In the genomic region with DNA sequence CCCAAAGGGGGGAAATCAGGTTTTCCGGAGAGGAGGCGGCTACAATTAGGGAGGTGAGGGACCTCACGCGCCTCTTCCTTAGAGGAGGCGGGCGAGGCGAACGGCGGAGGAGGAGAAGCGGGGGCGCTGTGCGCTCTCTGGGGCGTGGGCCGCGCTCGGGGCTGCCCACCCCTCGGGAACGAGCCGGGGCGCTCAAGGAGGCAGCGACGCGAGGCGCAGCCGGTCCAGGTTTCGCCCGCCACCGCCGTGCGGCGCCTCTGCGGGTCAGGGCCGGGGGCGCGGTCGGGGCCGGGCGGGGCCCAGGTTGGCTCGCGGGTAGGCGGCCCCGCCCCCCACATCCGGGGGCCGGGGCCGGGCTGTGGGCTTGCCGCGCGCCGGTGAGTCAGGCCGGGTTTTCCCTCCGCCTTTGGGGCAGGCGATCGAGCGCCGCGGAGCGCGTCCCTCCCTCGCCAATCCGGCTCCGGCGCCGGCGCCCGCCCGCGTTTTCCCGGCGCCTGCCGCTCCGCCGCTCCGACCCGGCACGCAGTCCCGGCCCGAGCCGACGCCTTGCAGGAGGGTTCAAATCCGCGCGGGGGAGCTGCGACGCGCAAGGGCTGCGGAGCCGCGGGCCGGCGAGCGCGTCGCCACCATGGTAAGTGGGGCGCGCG, we compare ENCODE assay signal across 8 cellular contexts. TPM values are rescaled to one million over a fixed set of nuclear protein-coding genes. Genes with fewer than 3 reads are reported as not detected.
DNase-seq lines count a peak whose midpoint lies in the region; ATAC-seq and TF ChIP-seq lines count a peak whose summit lies in the region.

A gene with protein sequence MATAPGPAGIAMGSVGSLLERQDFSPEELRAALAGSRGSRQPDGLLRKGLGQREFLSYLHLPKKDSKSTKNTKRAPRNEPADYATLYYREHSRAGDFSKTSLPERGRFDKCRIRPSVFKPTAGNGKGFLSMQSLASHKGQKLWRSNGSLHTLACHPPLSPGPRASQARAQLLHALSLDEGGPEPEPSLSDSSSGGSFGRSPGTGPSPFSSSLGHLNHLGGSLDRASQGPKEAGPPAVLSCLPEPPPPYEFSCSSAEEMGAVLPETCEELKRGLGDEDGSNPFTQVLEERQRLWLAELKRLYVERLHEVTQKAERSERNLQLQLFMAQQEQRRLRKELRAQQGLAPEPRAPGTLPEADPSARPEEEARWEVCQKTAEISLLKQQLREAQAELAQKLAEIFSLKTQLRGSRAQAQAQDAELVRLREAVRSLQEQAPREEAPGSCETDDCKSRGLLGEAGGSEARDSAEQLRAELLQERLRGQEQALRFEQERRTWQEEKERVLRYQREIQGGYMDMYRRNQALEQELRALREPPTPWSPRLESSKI (plus strand): TSS at position 392 of the 647 bp plus-strand sequence. CDS start 6,052 bp downstream, outside the sequence.

- intact Hi-C loops in Right ventricle myocardium inferior (cut with DNase I) = loop anchor here (2.0 kb wide), 1 partner anchor 18 kb away; a partner anchor contains a TSS
- intact Hi-C loops in cardiac septum (cut with DNase I) = loop anchor here (5.0 kb wide), 1 partner anchor 34 kb away; no protein-coding TSS in a partner anchor
- intact Hi-C loops in esophagus muscularis mucosa (cut with DNase I) = no loop called here
- intact Hi-C loops in transverse colon (cut with DNase I; ENCODE audit: low total_unique reads) = no loop called here

- DNase-seq in Right ventricle myocardium inferior (ENCODE audit: missing footprints) (no peak), cardiac septum (ENCODE audit: low spot score) (no peak), NCI-H774 (lab: John Stamatoyannopoulos, UW) (peak; percentile 21), activated T-cell treated with anti-CD3 and anti-CD28 coated beads for 4 hours (peak; percentile 78), esophagus muscularis mucosa (ENCODE audit: extremely low spot score) (no peak), osteoblast (ENCODE audit: insufficient read length, low spot score, missing footprints) (peak; percentile 92), transverse colon (peak; percentile 79)

- TF ChIP-seq CTCF in esophagus muscularis mucosa (IDR thresholded peaks at IDR 0.05) (no peak), osteoblast (IDR thresholded peaks at IDR 0.05; ENCODE audit: extremely low read depth, low read depth, low read length) (no peak), transverse colon (IDR thresholded peaks at IDR 0.05) (peak in 1 of 5 experiments; percentile 4)

- H3K9me3 ChIP-seq in esophagus muscularis mucosa (no peaks in the 10 kb centered on the region), osteoblast (ENCODE audit: low read depth, low read length) (peaks cover 2% of the 10 kb centered on the region), transverse colon (no peaks in the 10 kb centered on the region)

- in situ Hi-C loops in transverse colon (cut with MboI; ENCODE audit: low pct_ligation_motif_present in 1 of 4, low pct_unique_long_range_greater_than_20kb in 1 of 4, low sequenced_read_pairs in 3 of 4) = no loop called here

- TF ChIP-seq POLR2A in esophagus muscularis mucosa (IDR thresholded peaks at IDR 0.05; ENCODE audit: low read depth) (no peak), transverse colon (IDR thresholded peaks at IDR 0.05) (no peak)

- H3K27me3 ChIP-seq in esophagus muscularis mucosa (peaks cover 0 to 79% (median 21%) of the 10 kb centered on the region in 4 donors), osteoblast (ENCODE audit: insufficient read depth, low read length) (peaks cover 44% of the 10 kb centered on the region), transverse colon (peaks cover 61% of the 10 kb centered on the region)

- H3K36me3 ChIP-seq in esophagus muscularis mucosa = no peaks in the 10 kb centered on the region
- H3K36me3 ChIP-seq in osteoblast (ENCODE audit: insufficient read depth, low read length) = no peaks in the 10 kb centered on the region
- H3K36me3 ChIP-seq in transverse colon = no peaks in the 10 kb centered on the region

- 2% methylated on average over 21 of the region's 96 CpGs for WGBS in esophagus muscularis mucosa
- WGBS in transverse colon (ENCODE audit: low coverage in 1 of 2), 2 donors = 1% methylated on average over 41 of the region's 96 CpGs; no CpG with 5 or more reads in 1 of the 2 donors

- H3K27ac ChIP-seq in esophagus muscularis mucosa (replicated peaks in 1 of 4) (peak within 1 kb of the TSS in 1 of 4 donors; percentile 30), osteoblast (ENCODE audit: low read depth, low read length) (no peak within 1 kb of the TSS), transverse colon (peak within 1 kb of the TSS in 3 of 4 donors; percentile 34 to 64 (median 41))

- no peaks in the 10 kb centered on the region for H3K79me2 ChIP-seq in osteoblast (ENCODE audit: insufficient read depth, low read length)

- no peak within 1 kb of the TSS for H3K4me2 ChIP-seq in osteoblast (ENCODE audit: insufficient read depth, low read length)

- peak; percentile 33 for ATAC-seq in Right ventricle myocardium inferior
- ATAC-seq in HG02970 (IDR thresholded peaks at IDR 0.05; ENCODE audit: low FRiP score, unreplicated experiment) = peak; percentile 67

- peak within 1 kb of the TSS; percentile 49 to 60 (median 52) for H3K4me3 ChIP-seq in esophagus muscularis mucosa
- H3K4me3 ChIP-seq in osteoblast (ENCODE audit: insufficient read depth, low read length) = no peak within 1 kb of the TSS
- peak within 1 kb of the TSS; percentile 28 to 50 (median 38) for H3K4me3 ChIP-seq in transverse colon

- H4K20me1 ChIP-seq in osteoblast (ENCODE audit: insufficient read depth, low read length) = no peaks in the 10 kb centered on the region

- no peak within 1 kb of the TSS for H2AFZ ChIP-seq in osteoblast (ENCODE audit: low read length)

- no peak for TF ChIP-seq EP300 in esophagus muscularis mucosa (IDR thresholded peaks at IDR 0.05)
- TF ChIP-seq EP300 in transverse colon (IDR thresholded peaks at IDR 0.05; ENCODE audit: low read depth) = no peak

- H3K4me1 ChIP-seq in esophagus muscularis mucosa (peaks cover 22 to 39% (median 27%) of the 10 kb centered on the region in 4 donors), osteoblast (ENCODE audit: insufficient read depth, low read length) (no peaks in the 10 kb centered on the region), transverse colon (peaks cover 8 to 46% (median 23%) of the 10 kb centered on the region in 4 donors)

RNA-seq across cellular contexts. Expression of the gene that starts here (rescaled TPM):
- total RNA-seq in Right ventricle myocardium inferior (2.9 TPM), cardiac septum (2.0 TPM), esophagus muscularis mucosa (1 to 10 TPM; 1.7 to 4.3 (median 2.2) TPM), osteoblast (under 0.01 TPM in 2 replicates), transverse colon (1 to 10 TPM in 2 of 4 donors, under 1 TPM in 2; 0.55 to 2.6 (median 1.2) TPM)

Comparison
In these comparisons a context has a peak if more than half of its experiments do, and no peak if none do; other contexts are left out.
1. Peak in DNase-seq in osteoblast; RNA of the gene not detected or under 1 TPM.
2. DNase-seq: peak in NCI-H774 (single experiment), activated T-cell treated with anti-CD3 and anti-CD28 coated beads for 4 hours (single experiment) and transverse colon (single experiment); none in Right ventricle myocardium inferior (single experiment), cardiac septum (single experiment) and esophagus muscularis mucosa (single experiment).
3. intact Hi-C loops: an anchor here in Right ventricle myocardium inferior (2.0 kb wide) and cardiac septum (5.0 kb wide); none called in esophagus muscularis mucosa and transverse colon.